In the genomic region with DNA sequence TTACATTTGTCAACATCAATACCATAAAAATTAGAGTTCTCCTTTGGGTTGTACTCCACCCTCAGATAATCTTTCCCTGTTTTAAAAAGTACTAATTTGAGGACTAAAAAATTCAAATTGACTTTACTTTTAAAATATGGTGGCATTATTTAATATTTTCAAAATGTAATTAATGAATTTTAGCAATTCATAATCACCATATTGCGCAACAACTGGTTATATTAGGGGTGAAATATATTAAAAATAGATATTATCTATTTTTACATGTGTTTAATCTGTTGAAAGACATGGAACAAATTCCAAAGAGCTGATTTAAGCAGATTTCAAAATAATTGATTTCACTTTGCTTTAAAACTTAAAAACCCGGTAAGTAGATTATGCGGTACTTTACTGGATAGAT, we compare ENCODE assay signal across 28 cellular contexts.
"Had no signal": no experiment of that assay in that cellular context is flagged by ENCODE, and none has a peak within 500 bp of the region (broad histone marks: within the 10 kb centered on the region; RNA-seq: fewer than 3 reads in every experiment).

No MANE protein-coding gene starts in this region.

- FAIRE-seq: astrocyte, bronchial epithelial cell had no signal

- H3K27me3 ChIP-seq: brain microvascular endothelial cell, dorsolateral prefrontal cortex had no signal

- H3K27ac ChIP-seq: brain microvascular endothelial cell, coronary artery, dorsolateral prefrontal cortex had no signal

- H3K27ac Mint-ChIP-seq: activated CD4-positive, alpha-beta memory T cell treated with anti-CD3 and anti-CD28 coated beads, Interleukin-2, amount 10 ng/mL, durations not matched to agents 7 days and 5 days; activated CD4-positive, alpha-beta T cell treated with anti-CD3 and anti-CD28 coated beads for 36 hours; activated CD4-positive, alpha-beta T cell treated with anti-CD3 and anti-CD28 coated beads, Interleukin-2, amount 10 ng/mL, durations not matched to agents 7 days and 5 days; activated naive CD8-positive, alpha-beta T cell; activated T-helper 17 cell treated with anti-CD3 and anti-CD28 coated beads, Interleukin-2, amount 50 U/mL, for 72 hours; dendritic cell treated with granulocyte-macrophage colony-stimulating factor and Interleukin-4, amounts not matched to agents 40 ng/mL and 50 ng/mL, for 4 days; endodermal cell had no signal

- H3K4me3 ChIP-seq: coronary artery, dorsolateral prefrontal cortex had no signal

- H3K4me3 Mint-ChIP-seq: activated CD4-positive, alpha-beta memory T cell treated with anti-CD3 and anti-CD28 coated beads, Interleukin-2, amount 10 ng/mL, durations not matched to agents 7 days and 5 days; activated CD4-positive, alpha-beta T cell treated with anti-CD3 and anti-CD28 coated beads for 36 hours; activated CD4-positive, alpha-beta T cell treated with anti-CD3 and anti-CD28 coated beads, Interleukin-2, amount 10 ng/mL, durations not matched to agents 7 days and 5 days; activated naive CD8-positive, alpha-beta T cell; activated T-cell treated with anti-CD3 and anti-CD28 coated beads, Interleukin-2, amount 50 U/mL, for 4 hours; activated T-helper 17 cell treated with anti-CD3 and anti-CD28 coated beads, Interleukin-2, amount 50 U/mL, for 72 hours; central memory CD8-positive, alpha-beta T cell; dendritic cell treated with granulocyte-macrophage colony-stimulating factor and Interleukin-4, amounts not matched to agents 40 ng/mL and 50 ng/mL, for 4 days; endodermal cell had no signal

- ATAC-seq: activated CD4-positive, alpha-beta T cell treated with anti-CD3 and anti-CD28 coated beads for 36 hours; activated T-cell treated with anti-CD3 and anti-CD28 coated beads, Interleukin-2, amount 50 U/mL, for 4 hours; activated T-helper 17 cell treated with anti-CD3 and anti-CD28 coated beads, Interleukin-2, amount 50 U/mL, for 72 hours; esophagus mucosa had no signal

- DNase-seq: activated CD4-positive, alpha-beta memory T cell treated with anti-CD3 and anti-CD28 coated beads, Interleukin-2, amount 10 ng/mL, durations not matched to agents 7 days and 5 days; activated CD4-positive, alpha-beta T cell treated with anti-CD3 and anti-CD28 coated beads for 36 hours; activated CD4-positive, alpha-beta T cell treated with anti-CD3 and anti-CD28 coated beads, Interleukin-2, amount 10 ng/mL, durations not matched to agents 7 days and 5 days; activated CD4-positive, alpha-beta T cell treated with anti-CD3 and anti-CD28 coated beads, Interleukin-2, amount 50 U/mL, for 4 hours; activated CD4-positive, CD25-positive, alpha-beta regulatory T cell; activated CD4-positive, CD25-positive, alpha-beta regulatory T cell treated with anti-CD3 and anti-CD28 coated beads, Interleukin-2, amount 50 U/mL, for 72 hours; activated effector memory CD4-positive, alpha-beta T cell treated with Interleukin-2 at 50 U/mL for 16 hours; activated gamma-delta T cell treated with Interleukin-2 at 50 U/mL for 16 hours; activated naive CD4-positive, alpha-beta T cell treated with anti-CD3 and anti-CD28 coated beads, Interleukin-2, amount 50 U/mL, for 16 hours; activated naive CD4-positive, alpha-beta T cell treated with Interleukin-2 at 50 U/mL for 16 hours; activated T-cell treated with anti-CD3 and anti-CD28 coated beads, Interleukin-2, amount 50 U/mL, for 4 hours; amniotic stem cell; anterior cingulate cortex; brain microvascular endothelial cell; dorsolateral prefrontal cortex; effector memory CD4-positive, alpha-beta T cell; endodermal cell; foreskin fibroblast; head of caudate nucleus; hippocampal formation had no signal

- H3K36me3 Mint-ChIP-seq: activated naive CD8-positive, alpha-beta T cell had no signal

- H3K36me3 ChIP-seq: brain microvascular endothelial cell had no signal

- H3K27me3 Mint-ChIP-seq: activated CD4-positive, alpha-beta memory T cell treated with anti-CD3 and anti-CD28 coated beads, Interleukin-2, amount 10 ng/mL, durations not matched to agents 7 days and 5 days; activated CD4-positive, alpha-beta T cell treated with anti-CD3 and anti-CD28 coated beads for 36 hours; activated CD4-positive, alpha-beta T cell treated with anti-CD3 and anti-CD28 coated beads, Interleukin-2, amount 10 ng/mL, durations not matched to agents 7 days and 5 days; activated naive CD8-positive, alpha-beta T cell; activated T-helper 17 cell treated with anti-CD3 and anti-CD28 coated beads, Interleukin-2, amount 50 U/mL, for 72 hours; central memory CD8-positive, alpha-beta T cell; dendritic cell treated with granulocyte-macrophage colony-stimulating factor and Interleukin-4, amounts not matched to agents 40 ng/mL and 50 ng/mL, for 4 days had no signal

- H3K4me1 Mint-ChIP-seq: activated CD4-positive, alpha-beta memory T cell treated with anti-CD3 and anti-CD28 coated beads, Interleukin-2, amount 10 ng/mL, durations not matched to agents 7 days and 5 days; activated CD4-positive, alpha-beta T cell treated with anti-CD3 and anti-CD28 coated beads for 36 hours; activated CD4-positive, alpha-beta T cell treated with anti-CD3 and anti-CD28 coated beads, Interleukin-2, amount 10 ng/mL, durations not matched to agents 7 days and 5 days; activated T-helper 17 cell treated with anti-CD3 and anti-CD28 coated beads, Interleukin-2, amount 50 U/mL, for 72 hours; central memory CD8-positive, alpha-beta T cell; endodermal cell had no signal

- H3K9me3 Mint-ChIP-seq: activated CD4-positive, alpha-beta T cell treated with anti-CD3 and anti-CD28 coated beads, Interleukin-2, amount 10 ng/mL, durations not matched to agents 7 days and 5 days had no signal
